2 cellular contexts compared by ENCODE assay signal in the genomic region with DNA sequence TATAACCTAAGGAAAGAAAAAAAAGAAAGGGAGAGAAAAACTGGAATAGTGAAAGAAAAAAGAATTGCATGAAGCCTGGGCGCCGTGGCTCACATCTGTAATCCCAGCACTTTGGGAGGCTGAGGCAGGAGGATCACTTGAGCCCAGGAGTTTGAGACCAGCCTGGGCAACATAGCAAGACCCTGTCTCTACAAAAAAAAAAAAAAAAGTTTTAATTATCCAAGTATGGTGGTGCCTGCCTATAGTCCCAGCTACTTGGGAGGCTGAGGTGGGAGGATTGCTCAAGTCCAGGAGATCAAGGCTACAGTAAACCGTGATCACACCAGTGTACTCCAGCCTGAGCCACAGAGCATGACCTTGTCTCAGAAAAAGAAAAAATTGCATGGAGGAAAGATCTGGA. TPM values are rescaled to one million over a fixed set of nuclear protein-coding genes. Genes with fewer than 3 reads are reported as not detected.
"Had no signal": no experiment of that assay in that cellular context is flagged by ENCODE, and none has a peak within 500 bp of the region (broad histone marks: within the 10 kb centered on the region; RNA-seq: fewer than 3 reads in every experiment).

No MANE protein-coding gene starts in this region.

RNA-seq across cellular contexts. Expression of gene ENG, which starts 27.3 kb away (rescaled TPM):
- polyA plus RNA-seq: neural cell had no signal

RNA-seq across cellular contexts. Expression of gene PIP5KL1, which starts 48.9 kb away (rescaled TPM):
- total RNA-seq: skeletal muscle tissue had no signal
